ENCODE assay signal across 18 cellular contexts in genomic region chr4:115121351-115122043, GRCh38. TPM values are rescaled to one million over a fixed set of nuclear protein-coding genes. Genes with fewer than 3 reads are reported as not detected.
"Had no signal": no experiment of that assay in that cellular context is flagged by ENCODE, and none has a peak within 500 bp of the region (broad histone marks: within the 10 kb centered on the region; RNA-seq: fewer than 3 reads in every experiment).

No MANE protein-coding gene starts in this region.

- H3K4me3 ChIP-seq: lower lobe of right lung, suprapubic skin had no signal

- H3K27ac ChIP-seq: lower lobe of right lung, suprapubic skin had no signal

- H3K4me1 ChIP-seq: lower lobe of right lung, suprapubic skin had no signal

- ATAC-seq: activated naive CD4-positive, alpha-beta T cell treated with anti-CD3 and anti-CD28 coated beads, Interleukin-2, amount 50 U/mL, for 72 hours; activated T-cell treated with anti-CD3 and anti-CD28 coated beads, Interleukin-2, amount 50 U/mL, for 72 hours; left colon; lower lobe of right lung; sciatic nerve had no signal

- H3K36me3 ChIP-seq: lower lobe of right lung, suprapubic skin had no signal

- H3K9me3 ChIP-seq: lower lobe of right lung, suprapubic skin had no signal

- FAIRE-seq: colon, endometrium, islet of Langerhans had no signal

- H3K27me3 ChIP-seq: suprapubic skin had no signal

- DNase-seq: activated CD4-positive, alpha-beta T cell treated with anti-CD3 and anti-CD28 coated beads, Interleukin-2, amount 10 ng/mL, durations not matched to agents 24 days and 14 days; activated CD4-positive, CD25-positive, alpha-beta regulatory T cell; activated CD8-positive, alpha-beta memory T cell treated with anti-CD3 and anti-CD28 coated beads, Interleukin-2, amount 50 U/mL, for 48 hours; activated gamma-delta T cell; activated T-cell treated with anti-CD3 and anti-CD28 coated beads, Interleukin-2, amount 50 U/mL, for 72 hours; caudate nucleus; left colon; lower lobe of right lung; nephron progenitor cell; trophoblast cell had no signal

RNA-seq across cellular contexts. Expression of gene NDST4, which starts 8.1 kb away (rescaled TPM):
- total RNA-seq: activated CD4-positive, alpha-beta T cell treated with anti-CD3 and anti-CD28 coated beads, Interleukin-2, amount 10 ng/mL, durations not matched to agents 24 days and 14 days; activated naive CD4-positive, alpha-beta T cell treated with anti-CD3 and anti-CD28 coated beads, Interleukin-2, amount 50 U/mL, for 72 hours; activated T-cell treated with anti-CD3 and anti-CD28 coated beads, Interleukin-2, amount 50 U/mL, for 72 hours; lower lobe of right lung; osteoblast; pulmonary artery endothelial cell; suprapubic skin had no signal
